Comparison of ENCODE assay signal across 8 cellular contexts in genomic region chr16:89700649-89701424, GRCh38. TPM values are rescaled to one million over a fixed set of nuclear protein-coding genes. Genes with fewer than 3 reads are reported as not detected.
DNase-seq lines count a peak whose midpoint lies in the region; ATAC-seq and TF ChIP-seq lines count a peak whose summit lies in the region.

No MANE protein-coding gene starts in this region.

- H3K27ac ChIP-seq in WERI-Rb-1 (peak overlapping the region; percentile 56), cingulate gyrus (ENCODE audit: low read depth, low read length) (peak overlapping the region; percentile 94), liver (ENCODE audit: low read depth in 1 of 2, low read length in 2 of 2) (peak overlapping the region; percentile 80 to 96)

- H3K9ac ChIP-seq in liver (ENCODE audit: low read depth in 1 of 2, low read length in 2 of 2) = peak overlapping the region in 1 of 2 donors; percentile 90

- peak; percentile 55 for DNase-seq in NCI-H2196 (lab: John Stamatoyannopoulos, UW; ENCODE audit: unreplicated experiment)
- DNase-seq in NCI-H2196 treated with DMSO at 0.1 percent for 48 hours (lab: John Stamatoyannopoulos, UW; ENCODE audit: unreplicated experiment) = no peak
- DNase-seq in Jurkat, Clone E6-1 (ENCODE audit: low read depth, low spot score) = no peak
- peak; percentile 34 for DNase-seq in WERI-Rb-1

- H3K27me3 Mint-ChIP-seq in stimulated activated naive CD8-positive, alpha-beta T cell treated with anti-CD3 and anti-CD28 coated beads, Interleukin-15, Interleukin-2, amounts not matched to agents 100 ng/mL and 50 ng/mL, for 24 hours = no peaks in the 10 kb centered on the region

- no peaks in the 10 kb centered on the region for H3K9me3 Mint-ChIP-seq in stimulated activated naive CD8-positive, alpha-beta T cell treated with anti-CD3 and anti-CD28 coated beads, Interleukin-15, Interleukin-2, amounts not matched to agents 100 ng/mL and 50 ng/mL, for 24 hours

- H3K27me3 ChIP-seq in WERI-Rb-1 (ENCODE audit: insufficient read depth, low read depth, severe bottlenecking) = no peaks in the 10 kb centered on the region
- H3K27me3 ChIP-seq in liver (ENCODE audit: control insufficient read depth in 4 of 4, insufficient read depth in 4 of 4, low read length in 3 of 4) = no peaks in the 10 kb centered on the region

- 1% methylated on average over 78 of the region's 78 CpGs for WGBS in liver

- peaks cover 23% of the 10 kb centered on the region for H3K4me1 Mint-ChIP-seq in stimulated activated naive CD8-positive, alpha-beta T cell treated with anti-CD3 and anti-CD28 coated beads, Interleukin-15, Interleukin-2, amounts not matched to agents 100 ng/mL and 50 ng/mL, for 24 hours (ENCODE audit: low read depth)

- peak overlapping the region; percentile 64 for H3K4me3 ChIP-seq in Jurkat, Clone E6-1 (ENCODE audit: low read length)
- H3K4me3 ChIP-seq in WERI-Rb-1 (ENCODE audit: low read depth, low read length) (peak overlapping the region; percentile 55), liver (ENCODE audit: low read depth in 1 of 3, low read length in 3 of 3) (peak overlapping the region; percentile 34 to 82 (median 59))

- peaks cover 5% of the 10 kb centered on the region for H3K36me3 Mint-ChIP-seq in stimulated activated naive CD8-positive, alpha-beta T cell treated with anti-CD3 and anti-CD28 coated beads, Interleukin-15, Interleukin-2, amounts not matched to agents 100 ng/mL and 50 ng/mL, for 24 hours (ENCODE audit: low read depth)

- peaks cover 8 to 28% (median 16%) of the 10 kb centered on the region in 4 donors for H3K4me1 ChIP-seq in liver (ENCODE audit: control insufficient read depth in 4 of 4, insufficient read depth in 4 of 4, low read length in 3 of 4)

- TF ChIP-seq CTCF in WERI-Rb-1 (IDR thresholded peaks at IDR 0.05; ENCODE audit: low read depth, low read length) = peak; percentile 38
- no peak for TF ChIP-seq CTCF in liver (IDR thresholded peaks at IDR 0.05; ENCODE audit: low read depth, low read length, missing input control)

- TF ChIP-seq RAD21 in liver (IDR thresholded peaks at IDR 0.05) = no peak

- no peaks in the 10 kb centered on the region for H3K36me3 ChIP-seq in WERI-Rb-1
- H3K36me3 ChIP-seq in liver (ENCODE audit: control insufficient read depth in 4 of 4, insufficient read depth in 3 of 4, low read depth in 1 of 4, low read length in 3 of 4) = peaks cover 0 to 8% (median 2%) of the 10 kb centered on the region in 4 donors

- ATAC-seq in HG03565 (IDR thresholded peaks at IDR 0.05; ENCODE audit: unreplicated experiment) = no peak

- no peak overlapping the region for H3K27ac Mint-ChIP-seq in stimulated activated naive CD8-positive, alpha-beta T cell treated with anti-CD3 and anti-CD28 coated beads, Interleukin-15, Interleukin-2, amounts not matched to agents 100 ng/mL and 50 ng/mL, for 24 hours

- peak overlapping the region; percentile 71 for H3K4me3 Mint-ChIP-seq in stimulated activated naive CD8-positive, alpha-beta T cell treated with anti-CD3 and anti-CD28 coated beads, Interleukin-15, Interleukin-2, amounts not matched to agents 100 ng/mL and 50 ng/mL, for 24 hours

- H3K9me3 ChIP-seq in WERI-Rb-1 (ENCODE audit: severe bottlenecking) (no peaks in the 10 kb centered on the region), liver (ENCODE audit: control insufficient read depth in 4 of 4, low read length in 3 of 4) (no peaks in the 10 kb centered on the region)

TF ChIP-seq in liver, 16 proteins besides CTCF, POLR2A, EP300 and RAD21:
- TF ChIP-seq REST (IDR thresholded peaks at IDR 0.05) (no peak), TAF1 (conservative IDR thresholded peaks at IDR 0.05) (no peak), GABPA (IDR thresholded peaks at IDR 0.05 in 1 of 2, conservative IDR thresholded peaks at IDR 0.05 in 1 of 2) (no peak), MAX (IDR thresholded peaks at IDR 0.05) (no peak), HNF4A (conservative IDR thresholded peaks at IDR 0.05) (no peak), YY1 (IDR thresholded peaks at IDR 0.05) (no peak), SP1 (IDR thresholded peaks at IDR 0.05) (no peak), EGR1 (IDR thresholded peaks at IDR 0.05; ENCODE audit: low read depth in 2 of 2) (no peak), FOXA1 (IDR thresholded peaks at IDR 0.05) (no peak), ATF3 (IDR thresholded peaks at IDR 0.05) (no peak), JUND (IDR thresholded peaks at IDR 0.05) (no peak), ZBTB33 (IDR thresholded peaks at IDR 0.05) (no peak), RXRA (IDR thresholded peaks at IDR 0.05) (no peak), HNF4G (IDR thresholded peaks at IDR 0.05) (no peak), NR2F2 (IDR thresholded peaks at IDR 0.05) (no peak), FOXA2 (IDR thresholded peaks at IDR 0.05) (no peak)

RNA-seq across cellular contexts. Expression of gene SPATA2L, which starts 0.7 kb away (rescaled TPM):
- polyA plus RNA-seq in Jurkat, Clone E6-1 (2012; ENCODE audit: insufficient read depth, insufficient read length) = 6.1 TPM
- total RNA-seq in liver = 10 to 100 TPM in 1 of 2 donors, 1 to 10 TPM in 1; 5.9 to 11.3 TPM
- 1 to 10 TPM; 4.6 to 7.8 TPM for polyA plus RNA-seq in liver

RNA-seq across cellular contexts. Expression of gene CDK10, which starts 14.3 kb away (rescaled TPM):
- polyA plus RNA-seq in Jurkat, Clone E6-1 (2012; ENCODE audit: insufficient read depth, insufficient read length) = 115 TPM
- 10 to 100 TPM; 25.1 to 68.4 TPM for total RNA-seq in liver
- 10 to 100 TPM; 43.6 to 81.2 TPM for polyA plus RNA-seq in liver

RNA-seq across cellular contexts. Expression of gene VPS9D1, which starts 19.9 kb away (rescaled TPM):
- 2.6 TPM for polyA plus RNA-seq in Jurkat, Clone E6-1 (2012; ENCODE audit: insufficient read depth, insufficient read length)
- total RNA-seq in liver = 1 to 10 TPM; 3.6 to 4.5 TPM
- 1 to 10 TPM; 3.8 to 7.2 TPM for polyA plus RNA-seq in liver

RNA-seq across cellular contexts. Expression of gene ZNF276, which starts 20.5 kb away (rescaled TPM):
- polyA plus RNA-seq in Jurkat, Clone E6-1 (2012; ENCODE audit: insufficient read depth, insufficient read length) = 38.3 TPM
- total RNA-seq in liver = 10 to 100 TPM; 10.2 to 22.8 TPM
- polyA plus RNA-seq in liver = 1 to 10 TPM; 4.9 to 7.3 TPM

RNA-seq across cellular contexts. Expression of gene SPATA33, which starts 43.2 kb away (rescaled TPM):
- polyA plus RNA-seq in Jurkat, Clone E6-1 (2012; ENCODE audit: insufficient read depth, insufficient read length) = 21.3 TPM
- 1 to 10 TPM; 3.3 to 3.6 TPM for total RNA-seq in liver
- 1 to 10 TPM; 1.6 to 3.5 TPM for polyA plus RNA-seq in liver

Comparison
In these comparisons a context has a peak if more than half of its experiments do, and no peak if none do; other contexts are left out.
1. DNase-seq: peak in NCI-H2196 (single experiment) and WERI-Rb-1 (single experiment); none in NCI-H2196 treated with DMSO at 0.1 percent for 48 hours (single experiment) and Jurkat, Clone E6-1 (single experiment).
2. Peak in every context shown above with its lines, with median percentiles within 50 percentile points of each other: H3K4me3 ChIP-seq and H3K27ac ChIP-seq.